20 cellular contexts compared by ENCODE assay signal in the genomic region with DNA sequence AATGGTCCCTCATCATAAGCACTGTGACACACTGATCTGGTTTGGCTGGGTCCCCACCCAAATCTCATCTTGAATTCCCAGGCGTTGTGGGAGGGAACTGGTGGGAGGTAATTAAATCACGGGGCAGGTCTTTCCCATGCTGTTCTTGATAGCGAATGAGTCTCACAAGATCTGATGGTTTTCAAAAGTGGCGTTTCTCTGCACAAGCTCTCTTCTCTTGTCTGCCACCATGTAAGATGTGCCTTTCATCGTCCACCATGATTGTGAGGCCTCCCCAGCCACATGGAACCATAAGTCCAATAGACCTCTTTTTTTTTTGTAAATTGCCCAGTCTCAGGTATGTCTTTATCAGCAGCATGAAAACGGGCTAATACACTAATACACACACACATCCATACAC. TPM values are rescaled to one million over a fixed set of nuclear protein-coding genes. Genes with fewer than 3 reads are reported as not detected.
DNase-seq lines count a peak whose midpoint lies in the region; ATAC-seq and TF ChIP-seq lines count a peak whose summit lies in the region.
"Had no signal": no experiment of that assay in that cellular context is flagged by ENCODE, and none has a peak within 500 bp of the region (broad histone marks: within the 10 kb centered on the region; RNA-seq: fewer than 3 reads in every experiment).

No MANE protein-coding gene starts in this region.

- no peaks in the 10 kb centered on the region for H3K27me3 ChIP-seq in dorsolateral prefrontal cortex
- H3K27me3 ChIP-seq: BE2C had no signal

- DNase-seq in activated T-cell treated with anti-CD3 and anti-CD28 coated beads, Interleukin-2, amount 50 U/mL, for 72 hours, result no peak
- DNase-seq in activated T-cell treated with anti-CD3 and anti-CD28 coated beads, Interleukin-2, amount 50 U/mL, for 1 hour, result no peak
- no peak for DNase-seq in neural crest cell (ENCODE audit: low read depth, low spot score)
- no peak for DNase-seq in GOT3 (lab: John Stamatoyannopoulos, UW)
- DNase-seq in dorsolateral prefrontal cortex, result no peak
- DNase-seq: BE2C, DMS79, H9, NCI-H1105, NCI-H146, NCI-H2029, NCI-H2227 treated with DMSO at 0.1 percent for 48 hours, NCI-H510A treated with DMSO at 0.1 percent for 48 hours, NCI-H748 treated with DMSO at 0.1 percent for 48 hours, PC-9, RPMI8226, SHP77 had no signal

- H3K27ac Mint-ChIP-seq in activated T-cell treated with anti-CD3 and anti-CD28 coated beads, Interleukin-2, amount 50 U/mL, for 72 hours, result peak overlapping the region; percentile 61
- peak overlapping the region; percentile 36 for H3K27ac Mint-ChIP-seq in activated T-helper 17 cell treated with anti-CD3 and anti-CD28 coated beads, Interleukin-2, amount 50 U/mL, for 72 hours
- peak overlapping the region; percentile 69 for H3K27ac Mint-ChIP-seq in neural crest cell (ENCODE audit: unreplicated experiment)
- H3K27ac Mint-ChIP-seq: H9 had no signal

- peaks cover 5 to 7% of the 10 kb centered on the region in 2 donors for H3K9me3 Mint-ChIP-seq in activated T-cell treated with anti-CD3 and anti-CD28 coated beads, Interleukin-2, amount 50 U/mL, for 72 hours
- no peaks in the 10 kb centered on the region for H3K9me3 Mint-ChIP-seq in activated T-helper 17 cell treated with anti-CD3 and anti-CD28 coated beads, Interleukin-2, amount 50 U/mL, for 72 hours
- H3K9me3 Mint-ChIP-seq in neural crest cell, result no peaks in the 10 kb centered on the region

- TF ChIP-seq CTCF in HEK293 (tag by site-specific recombination; IDR thresholded peaks at IDR 0.05) (no peak), neural crest cell (conservative IDR thresholded peaks at IDR 0.05) (no peak), dorsolateral prefrontal cortex (IDR thresholded peaks at IDR 0.05 in 54 of 56, conservative IDR thresholded peaks at IDR 0.05 in 2 of 56; ENCODE audit: low read depth in 1 of 56, partially characterized antibody in 56 of 56) (no peak)

- peaks cover 17 to 38% of the 10 kb centered on the region in 2 donors for H3K36me3 Mint-ChIP-seq in activated T-cell treated with anti-CD3 and anti-CD28 coated beads, Interleukin-2, amount 50 U/mL, for 72 hours (ENCODE audit: insufficient read depth in 2 of 2)
- peaks cover 54% of the 10 kb centered on the region for H3K36me3 Mint-ChIP-seq in activated T-helper 17 cell treated with anti-CD3 and anti-CD28 coated beads, Interleukin-2, amount 50 U/mL, for 72 hours (ENCODE audit: low read depth)
- peaks cover 13% of the 10 kb centered on the region for H3K36me3 Mint-ChIP-seq in neural crest cell (ENCODE audit: low read depth)

- intact Hi-C loops in dorsolateral prefrontal cortex (cut with DNase I), result loop anchor here in 1 of 2 donors (10.0 kb wide), 1 partner anchor 86 kb away; a partner anchor contains a TSS

- H3K9me3 ChIP-seq in HEK293 (ENCODE audit: control insufficient read depth, insufficient read depth, low read depth, low read length), result no peaks in the 10 kb centered on the region
- H3K9me3 ChIP-seq: BE2C had no signal

- CTCF ChIA-PET in HEK293 (lab: Yijun Ruan, JAX), result interaction anchor here (9.0 kb wide), 1 partner anchor 32 kb away, joined by 155 read pairs; a partner anchor contains a TSS

- no peak overlapping the region for H3K4me3 ChIP-seq in HEK293 (ENCODE audit: low read depth, low read length)
- no peak overlapping the region for H3K4me3 ChIP-seq in dorsolateral prefrontal cortex
- H3K4me3 ChIP-seq: PC-9 had no signal

- POLR2A ChIA-PET in HEK293 (lab: Yijun Ruan, JAX), result no interaction called here

- peaks cover under 1% of the 10 kb centered on the region for H3K4me1 ChIP-seq in HEK293 (ENCODE audit: control insufficient read depth, insufficient read depth, low read length)
- H3K4me1 ChIP-seq: BE2C had no signal

- H3K27ac ChIP-seq in HEK293 (ENCODE audit: extremely low read depth, low read depth, low read length), result no peak overlapping the region
- no peak overlapping the region for H3K27ac ChIP-seq in dorsolateral prefrontal cortex
- H3K27ac ChIP-seq: KMS-11, PC-9 had no signal

- H3K4me1 Mint-ChIP-seq in activated T-cell treated with anti-CD3 and anti-CD28 coated beads, Interleukin-2, amount 50 U/mL, for 72 hours (ENCODE audit: low read depth), result peaks cover 18% of the 10 kb centered on the region
- H3K4me1 Mint-ChIP-seq in activated T-helper 17 cell treated with anti-CD3 and anti-CD28 coated beads, Interleukin-2, amount 50 U/mL, for 72 hours, result peaks cover 4% of the 10 kb centered on the region
- H3K4me1 Mint-ChIP-seq in neural crest cell, result peaks cover 8% of the 10 kb centered on the region

- no peaks in the 10 kb centered on the region for H3K27me3 Mint-ChIP-seq in activated T-cell treated with anti-CD3 and anti-CD28 coated beads, Interleukin-2, amount 50 U/mL, for 72 hours (ENCODE audit: low read depth)
- H3K27me3 Mint-ChIP-seq in activated T-helper 17 cell treated with anti-CD3 and anti-CD28 coated beads, Interleukin-2, amount 50 U/mL, for 72 hours, result no peaks in the 10 kb centered on the region
- H3K27me3 Mint-ChIP-seq in neural crest cell (ENCODE audit: low read depth), result peaks cover 4% of the 10 kb centered on the region

- ATAC-seq in activated T-cell treated with anti-CD3 and anti-CD28 coated beads, Interleukin-2, amount 50 U/mL, for 72 hours (replicated peaks in 1 of 2), result no peak
- no peak for ATAC-seq in activated T-helper 17 cell treated with anti-CD3 and anti-CD28 coated beads, Interleukin-2, amount 50 U/mL, for 72 hours (replicated peaks)

- H3K4me3 Mint-ChIP-seq in activated T-cell treated with anti-CD3 and anti-CD28 coated beads, Interleukin-2, amount 50 U/mL, for 72 hours, result no peak overlapping the region
- no peak overlapping the region for H3K4me3 Mint-ChIP-seq in activated T-helper 17 cell treated with anti-CD3 and anti-CD28 coated beads, Interleukin-2, amount 50 U/mL, for 72 hours
- no peak overlapping the region for H3K4me3 Mint-ChIP-seq in neural crest cell
- H3K4me3 Mint-ChIP-seq: H9 had no signal

- peaks cover 30 to 41% of the 10 kb centered on the region in 2 experiments for H3K36me3 ChIP-seq in HEK293 (ENCODE audit: control insufficient read depth in 2 of 2, insufficient read depth in 1 of 2, low read length in 2 of 2)
- H3K36me3 ChIP-seq: BE2C had no signal

TF ChIP-seq in HEK293, 187 proteins besides CTCF, POLR2A, EP300 and RAD21:
- TF ChIP-seq TRIM28 (IDR thresholded peaks at IDR 0.05; ENCODE audit: borderline replicate concordance, low read length) (0 out of 2 replicates have a peak, but pooled peaks have one; percentile 34), ZNF433 (tag by site-specific recombination; IDR thresholded peaks at IDR 0.05; ENCODE audit: low read depth) (no peak), KLF7 (tag by site-specific recombination; IDR thresholded peaks at IDR 0.05; ENCODE audit: borderline replicate concordance) (no peak), ZNF366 (tag by site-specific recombination; conservative IDR thresholded peaks at IDR 0.05) (no peak), ZNF677 (tag by site-specific recombination; IDR thresholded peaks at IDR 0.05) (peak; percentile 77), ZNF510 (tag by site-specific recombination; IDR thresholded peaks at IDR 0.05; ENCODE audit: insufficient replicate concordance) (no peak), GLIS2 (tag by site-specific recombination; IDR thresholded peaks at IDR 0.05) (no peak), ZNF658 (tag by site-specific recombination; IDR thresholded peaks at IDR 0.05) (no peak), ZNF16 (tag by site-specific recombination; IDR thresholded peaks at IDR 0.05; ENCODE audit: low read depth) (no peak), ZNF558 (tag by site-specific recombination; IDR thresholded peaks at IDR 0.05) (0 out of 2 replicates have a peak, but pooled peaks have one; percentile 32), ZNF133 (tag by site-specific recombination; IDR thresholded peaks at IDR 0.05) (no peak)
- TF ChIP-seq, protein P1, sequence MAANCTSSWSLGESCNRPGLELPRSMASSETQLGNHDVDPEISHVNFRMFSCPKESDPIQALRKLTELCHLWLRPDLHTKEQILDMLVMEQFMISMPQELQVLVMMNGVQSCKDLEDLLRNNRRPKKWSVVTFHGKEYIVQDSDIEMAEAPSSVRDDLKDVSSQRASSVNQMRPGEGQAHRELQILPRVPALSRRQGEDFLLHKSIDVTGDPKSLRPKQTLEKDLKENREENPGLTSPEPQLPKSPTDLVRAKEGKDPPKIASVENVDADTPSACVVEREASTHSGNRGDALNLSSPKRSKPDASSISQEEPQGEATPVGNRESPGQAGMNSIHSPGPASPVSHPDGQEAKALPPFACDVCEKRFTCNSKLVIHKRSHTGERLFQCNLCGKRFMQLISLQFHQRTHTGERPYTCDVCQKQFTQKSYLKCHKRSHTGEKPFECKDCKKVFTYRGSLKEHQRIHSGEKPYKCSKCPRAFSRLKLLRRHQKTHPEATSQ (tag by site-specific recombination; IDR thresholded peaks at IDR 0.05), result no peak

RNA-seq across cellular contexts. Expression of a gene that starts 6.9 kb away (rescaled TPM):
- under 1 TPM in 1 of 2 donors, not detected in 1; 0.07 TPM for total RNA-seq in activated T-cell treated with anti-CD3 and anti-CD28 coated beads, Interleukin-2, amount 50 U/mL, for 72 hours
- under 1 TPM in 1 of 2 donors, not detected in 1; 0.13 TPM for total RNA-seq in activated T-helper 17 cell treated with anti-CD3 and anti-CD28 coated beads, Interleukin-2, amount 50 U/mL, for 72 hours
- not detected in 2 replicates for total RNA-seq in neural crest cell
- 10 to 100 TPM in 26 of 120 experiments, 1 to 10 TPM in 92, under 1 TPM in 2; 0.78 to 30.3 (median 6.6) TPM for total RNA-seq in dorsolateral prefrontal cortex
- total RNA-seq: PC-9 had no signal

RNA-seq across cellular contexts. Expression of a gene that starts 24.3 kb away (rescaled TPM):
- 10 to 100 TPM; 10.3 to 12.6 TPM for total RNA-seq in activated T-cell treated with anti-CD3 and anti-CD28 coated beads, Interleukin-2, amount 50 U/mL, for 72 hours
- total RNA-seq in activated T-helper 17 cell treated with anti-CD3 and anti-CD28 coated beads, Interleukin-2, amount 50 U/mL, for 72 hours, result 10 to 100 TPM; 18.7 to 20.6 TPM
- total RNA-seq in neural crest cell (14.8 and 15.7 TPM in 2 replicates), dorsolateral prefrontal cortex (10 to 100 TPM in 98 of 120 experiments, 1 to 10 TPM in 22; 7.1 to 16.8 (median 11.5) TPM)

RNA-seq across cellular contexts. Expression of a gene that starts 30.2 kb away (rescaled TPM):
- total RNA-seq in activated T-cell treated with anti-CD3 and anti-CD28 coated beads, Interleukin-2, amount 50 U/mL, for 72 hours, result 100 to 1,000 TPM; 149 to 190 TPM
- total RNA-seq in activated T-helper 17 cell treated with anti-CD3 and anti-CD28 coated beads, Interleukin-2, amount 50 U/mL, for 72 hours, result 100 to 1,000 TPM; 117 to 184 TPM
- total RNA-seq in neural crest cell (15.0 and 20.2 TPM in 2 replicates), dorsolateral prefrontal cortex (100 to 1,000 TPM in 112 of 120 experiments, 10 to 100 TPM in 8; 86.4 to 266 (median 132) TPM)

RNA-seq across cellular contexts. Expression of a gene that starts 59.1 kb away (rescaled TPM):
- total RNA-seq in activated T-cell treated with anti-CD3 and anti-CD28 coated beads, Interleukin-2, amount 50 U/mL, for 72 hours, result 10 to 100 TPM in 1 of 2 donors, 1 to 10 TPM in 1; 5.9 to 11.0 TPM
- total RNA-seq in activated T-helper 17 cell treated with anti-CD3 and anti-CD28 coated beads, Interleukin-2, amount 50 U/mL, for 72 hours, result 10 to 100 TPM in 1 of 2 donors, 1 to 10 TPM in 1; 7.5 to 32.3 TPM
- total RNA-seq in neural crest cell, result 0.96 and 1.0 TPM in 2 replicates
- total RNA-seq in dorsolateral prefrontal cortex, result 10 to 100 TPM in 16 of 120 experiments, 1 to 10 TPM in 91, under 1 TPM in 12, not detected in 1; 0.29 to 22.2 (median 3.7) TPM
